In genomic region chr1:36161656-36162531, GRCh38 we compare ENCODE assay signal across 8 cellular contexts. TPM values are rescaled to one million over a fixed set of nuclear protein-coding genes. Genes with fewer than 3 reads are reported as not detected.
DNase-seq lines count a peak whose midpoint lies in the region; ATAC-seq and TF ChIP-seq lines count a peak whose summit lies in the region.

No MANE protein-coding gene starts in this region.

- no peaks in the 10 kb centered on the region for H3K27me3 Mint-ChIP-seq in CD8-positive, alpha-beta memory T cell

- TF ChIP-seq CTCF in upper lobe of right lung (IDR thresholded peaks at IDR 0.05), result no peak

- peak overlapping the region; percentile 87 for H3K27ac ChIP-seq in CD8-positive, alpha-beta memory T cell (ENCODE audit: low read depth, low read length)
- H3K27ac ChIP-seq in upper lobe of right lung, result peak overlapping the region; percentile 93

- H3K27me3 ChIP-seq in CD8-positive, alpha-beta memory T cell (ENCODE audit: insufficient read depth, low read length, poor library complexity, severe bottlenecking), result no peaks in the 10 kb centered on the region
- H3K27me3 ChIP-seq in mucosa of stomach (ENCODE audit: control insufficient read depth, insufficient read depth, low read length) (no peaks in the 10 kb centered on the region), upper lobe of right lung (no peaks in the 10 kb centered on the region)

- peaks cover 80 to 86% (median 85%) of the 10 kb centered on the region in 3 donors for H3K4me1 Mint-ChIP-seq in CD8-positive, alpha-beta memory T cell

- H3K36me3 ChIP-seq in CD8-positive, alpha-beta memory T cell (ENCODE audit: insufficient read depth, low read length), result no peaks in the 10 kb centered on the region
- no peaks in the 10 kb centered on the region for H3K36me3 ChIP-seq in mucosa of stomach (ENCODE audit: control insufficient read depth, insufficient read depth, low read length)
- no peaks in the 10 kb centered on the region for H3K36me3 ChIP-seq in upper lobe of right lung

- no peaks in the 10 kb centered on the region for H3K9me3 Mint-ChIP-seq in CD8-positive, alpha-beta memory T cell

- peaks cover 0 to 48% (median 8%) of the 10 kb centered on the region in 3 donors for H3K36me3 Mint-ChIP-seq in CD8-positive, alpha-beta memory T cell

- peak overlapping the region; percentile 60 for H3K9ac ChIP-seq in mucosa of stomach (ENCODE audit: low read length)

- peak overlapping the region; percentile 81 to 90 (median 85) for H3K4me3 Mint-ChIP-seq in CD8-positive, alpha-beta memory T cell

- H3K27ac Mint-ChIP-seq in CD8-positive, alpha-beta memory T cell, result peak overlapping the region; percentile 90 to 99 (median 95)

- H3K9me3 ChIP-seq in CD8-positive, alpha-beta memory T cell (ENCODE audit: low read length), result no peaks in the 10 kb centered on the region
- no peaks in the 10 kb centered on the region for H3K9me3 ChIP-seq in mucosa of stomach (ENCODE audit: control insufficient read depth, low read length)
- H3K9me3 ChIP-seq in upper lobe of right lung, result no peaks in the 10 kb centered on the region

- ATAC-seq in upper lobe of right lung (peak; percentile 85), HG03095 (IDR thresholded peaks at IDR 0.05; ENCODE audit: unreplicated experiment) (no peak)

- POLR2A ChIA-PET in CD8-positive, alpha-beta memory T cell (lab: Charles Lee), result interaction anchor here (1.1 to 3.1 kb wide), 4 partner anchors 12 to 63 kb away, joined by 3 to 43 read pairs (median 7); partner anchors contain the start of gene TRAPPC3

- intact Hi-C loops in upper lobe of right lung (cut with DNase I), result no loop called here

- CTCF ChIA-PET in CD8-positive, alpha-beta memory T cell (lab: Charles Lee), result interaction anchor here (1.1 to 15.1 kb wide), 9 partner anchors 8 to 144 kb away, joined by 3 to 113 read pairs (median 4); partner anchors contain the start of genes SH3D21 and TRAPPC3

- H3K4me3 ChIP-seq in CD8-positive, alpha-beta memory T cell (ENCODE audit: low read length), result peak overlapping the region; percentile 78
- H3K4me3 ChIP-seq in mucosa of stomach (ENCODE audit: low read length) (peak overlapping the region; percentile 12), upper lobe of right lung (peak overlapping the region; percentile 47)

- peak; percentile 30 to 76 (median 55) for DNase-seq in CD8-positive, alpha-beta memory T cell
- DNase-seq in HK-2 (ENCODE audit: unreplicated experiment), result peak; percentile 84
- DNase-seq in activated CD4-positive, CD25-positive, alpha-beta regulatory T cell (lab: John Stamatoyannopoulos, UW), result peak in 3 of 4 experiments; percentile 16 to 26 (median 26)
- DNase-seq in effector CD8-positive, alpha-beta T cell (lab: John Stamatoyannopoulos, UW), result peak; percentile 35
- DNase-seq in upper lobe of right lung, result peak; percentile 83
- DNase-seq in OCI-M2 (lab: John Stamatoyannopoulos, UW; ENCODE audit: unreplicated experiment), result no peak

- H3K4me1 ChIP-seq in CD8-positive, alpha-beta memory T cell (ENCODE audit: insufficient read depth, low read length), result peaks cover 83% of the 10 kb centered on the region
- H3K4me1 ChIP-seq in mucosa of stomach (ENCODE audit: control insufficient read depth, insufficient read depth, low read length) (peaks cover 50% of the 10 kb centered on the region), upper lobe of right lung (peaks cover 76% of the 10 kb centered on the region)

RNA-seq across cellular contexts. Expression of gene MAP7D1, which starts 5.9 kb away (rescaled TPM):
- 100 to 1,000 TPM; 183 to 185 TPM for total RNA-seq in CD8-positive, alpha-beta memory T cell
- polyA plus RNA-seq in CD8-positive, alpha-beta memory T cell, result 55.4 TPM
- total RNA-seq in upper lobe of right lung, result 114 TPM

RNA-seq across cellular contexts. Expression of gene TRAPPC3, which starts 12.6 kb away (rescaled TPM):
- 10 to 100 TPM; 61.7 to 63.1 TPM for total RNA-seq in CD8-positive, alpha-beta memory T cell
- 117 TPM for polyA plus RNA-seq in CD8-positive, alpha-beta memory T cell
- total RNA-seq in upper lobe of right lung, result 63.1 TPM

RNA-seq across cellular contexts. Expression of gene COL8A2, which starts 36.9 kb away (rescaled TPM):
- total RNA-seq in CD8-positive, alpha-beta memory T cell, result under 1 TPM; 0.07 to 0.18 TPM
- polyA plus RNA-seq in CD8-positive, alpha-beta memory T cell, result not detected
- total RNA-seq in upper lobe of right lung, result 16.2 TPM

Comparison
In these comparisons a context has a peak if more than half of its experiments do, and no peak if none do; other contexts are left out.
1. H3K4me3 ChIP-seq: peak in every context shown above with its lines; median percentile 78 in CD8-positive, alpha-beta memory T cell; 47 in upper lobe of right lung; 12 in mucosa of stomach.
2. RNA of gene COL8A2, which starts 36.9 kb away (total RNA-seq): 16.2 TPM in upper lobe of right lung (single experiment); 0.07 to 0.18 TPM in CD8-positive, alpha-beta memory T cell; every median in the first group is over 10 times any median in the second.